Comparison of ENCODE assay signal across 2 cellular contexts in the genomic region with DNA sequence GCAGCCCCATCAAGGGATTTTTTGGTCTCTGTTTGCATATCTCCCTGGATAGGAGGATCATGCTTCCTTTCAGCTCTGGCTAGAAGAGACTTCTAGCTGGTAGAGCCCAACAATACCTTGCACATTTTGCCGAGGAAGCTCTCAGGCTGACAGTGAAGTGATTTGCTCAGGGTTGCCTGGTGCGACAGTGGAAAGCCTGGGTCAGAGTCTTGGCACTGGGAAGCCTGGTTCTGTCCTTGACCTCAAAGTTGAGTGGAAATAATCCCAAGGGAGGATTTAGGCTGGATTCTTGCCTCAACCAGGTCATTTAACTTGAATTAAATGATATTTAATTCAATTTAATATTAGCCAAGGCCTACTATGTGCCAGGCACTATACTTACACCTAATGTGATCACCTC.
TF ChIP-seq lines count a peak whose summit lies in the region.

No MANE protein-coding gene starts in this region.

TF ChIP-seq in IMR-90, 13 proteins besides CTCF, POLR2A, EP300 and RAD21:
- TF ChIP-seq, protein P1, sequence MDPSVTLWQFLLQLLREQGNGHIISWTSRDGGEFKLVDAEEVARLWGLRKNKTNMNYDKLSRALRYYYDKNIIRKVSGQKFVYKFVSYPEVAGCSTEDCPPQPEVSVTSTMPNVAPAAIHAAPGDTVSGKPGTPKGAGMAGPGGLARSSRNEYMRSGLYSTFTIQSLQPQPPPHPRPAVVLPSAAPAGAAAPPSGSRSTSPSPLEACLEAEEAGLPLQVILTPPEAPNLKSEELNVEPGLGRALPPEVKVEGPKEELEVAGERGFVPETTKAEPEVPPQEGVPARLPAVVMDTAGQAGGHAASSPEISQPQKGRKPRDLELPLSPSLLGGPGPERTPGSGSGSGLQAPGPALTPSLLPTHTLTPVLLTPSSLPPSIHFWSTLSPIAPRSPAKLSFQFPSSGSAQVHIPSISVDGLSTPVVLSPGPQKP (IDR thresholded peaks at IDR 0.05; ENCODE audit: borderline replicate concordance, low read depth, low read length): no peak
- no peak for TF ChIP-seq BHLHE40 (IDR thresholded peaks at IDR 0.05; ENCODE audit: low read depth, low read length)
- TF ChIP-seq RCOR1 (IDR thresholded peaks at IDR 0.05; ENCODE audit: insufficient replicate concordance, low read length): no peak
- TF ChIP-seq RFX5 (IDR thresholded peaks at IDR 0.05; ENCODE audit: low read depth, low read length): no peak
- TF ChIP-seq MAZ (IDR thresholded peaks at IDR 0.05; ENCODE audit: borderline replicate concordance, low read depth, low read length): no peak
- no peak for TF ChIP-seq MAFK (IDR thresholded peaks at IDR 0.05; ENCODE audit: low read depth, low read length)
- TF ChIP-seq NFE2L2 (IDR thresholded peaks at IDR 0.05; ENCODE audit: low read depth, low read length): no peak
- no peak for TF ChIP-seq SMC3 (IDR thresholded peaks at IDR 0.05; ENCODE audit: low read depth, low read length)
- no peak for TF ChIP-seq CEBPB (IDR thresholded peaks at IDR 0.05; ENCODE audit: low read depth, low read length)
- no peak for TF ChIP-seq MXI1 (IDR thresholded peaks at IDR 0.05; ENCODE audit: borderline replicate concordance, low read depth, low read length)
- no peak for TF ChIP-seq CHD1 (IDR thresholded peaks at IDR 0.05; ENCODE audit: low read depth, low read length)
- TF ChIP-seq, protein P2, sequence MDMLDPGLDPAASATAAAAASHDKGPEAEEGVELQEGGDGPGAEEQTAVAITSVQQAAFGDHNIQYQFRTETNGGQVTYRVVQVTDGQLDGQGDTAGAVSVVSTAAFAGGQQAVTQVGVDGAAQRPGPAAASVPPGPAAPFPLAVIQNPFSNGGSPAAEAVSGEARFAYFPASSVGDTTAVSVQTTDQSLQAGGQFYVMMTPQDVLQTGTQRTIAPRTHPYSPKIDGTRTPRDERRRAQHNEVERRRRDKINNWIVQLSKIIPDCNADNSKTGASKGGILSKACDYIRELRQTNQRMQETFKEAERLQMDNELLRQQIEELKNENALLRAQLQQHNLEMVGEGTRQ (IDR thresholded peaks at IDR 0.05; ENCODE audit: low read depth, low read length): no peak
- no peak for TF ChIP-seq FOS (IDR thresholded peaks at IDR 0.05; ENCODE audit: low read depth, low read length)

TF ChIP-seq in K562, 482 proteins besides CTCF, POLR2A, EP300 and RAD21:
- no peak for TF ChIP-seq FOXJ3 (CRISPR knock-in tag; IDR thresholded peaks at IDR 0.05)
- 0 out of 2 replicates have a peak, but pooled peaks have one; percentile 23 for TF ChIP-seq ZKSCAN1 (IDR thresholded peaks at IDR 0.05; ENCODE audit: low read depth, low read length)
